In the genomic region with DNA sequence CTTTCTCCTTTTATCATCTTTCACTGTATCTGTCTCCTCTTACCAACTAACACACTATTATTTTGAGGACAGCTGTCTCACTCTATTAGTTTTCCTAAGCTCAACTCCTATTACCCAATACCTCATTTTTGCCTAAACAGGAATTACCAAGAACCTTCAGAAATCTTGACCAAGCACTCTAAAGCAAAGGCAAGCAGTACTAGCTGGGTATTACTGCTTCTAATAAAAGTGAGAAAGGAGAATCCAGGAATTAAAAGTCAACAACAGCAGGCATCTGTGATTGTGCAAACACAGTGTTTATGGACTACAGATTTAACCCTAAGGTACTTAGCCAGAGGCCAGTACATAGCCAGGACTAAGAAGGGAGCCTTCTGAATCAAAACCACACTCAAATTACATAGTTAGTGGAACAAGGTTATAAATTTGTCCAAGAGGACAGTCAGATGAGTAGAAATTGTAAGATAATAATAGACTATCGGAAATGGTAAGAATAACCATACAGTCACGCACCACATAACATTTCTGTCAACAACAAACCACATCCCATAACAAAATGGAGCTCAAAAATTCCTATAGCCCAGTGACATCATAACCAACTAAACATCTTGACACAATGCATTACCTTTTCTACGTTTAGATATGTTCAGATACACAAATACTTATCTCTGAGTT, we compare ENCODE assay signal across 25 cellular contexts. TPM values are rescaled to one million over a fixed set of nuclear protein-coding genes. Genes with fewer than 3 reads are reported as not detected.
A peak's percentile ranks its signal among the peaks of the same experiment; 100 is the strongest.
DNase-seq lines count a peak whose midpoint lies in the region; FAIRE-seq and TF ChIP-seq lines count a peak whose summit lies in the region.
"Had no signal": no experiment of that assay in that cellular context is flagged by ENCODE, and none has a peak within 500 bp of the region (broad histone marks: within the 10 kb centered on the region; RNA-seq: fewer than 3 reads in every experiment).

No MANE protein-coding gene starts in this region.

- no peak overlapping the region for H3K27ac Mint-ChIP-seq in CD4-positive, alpha-beta memory T cell
- H3K27ac Mint-ChIP-seq: activated naive CD4-positive, alpha-beta T cell treated with anti-CD3 and anti-CD28 coated beads for 36 hours had no signal

- H4K20me1 ChIP-seq in smooth muscle cell (ENCODE audit: low read depth): no peaks in the 10 kb centered on the region

- H2AFZ ChIP-seq in smooth muscle cell (ENCODE audit: low read depth): no peak overlapping the region

- no peaks in the 10 kb centered on the region for H3K27me3 Mint-ChIP-seq in CD4-positive, alpha-beta memory T cell

- no peaks in the 10 kb centered on the region for H3K9me3 ChIP-seq in adipocyte (ENCODE audit: control insufficient read depth, low read length)
- H3K9me3 ChIP-seq in smooth muscle cell (replicated peaks; ENCODE audit: low read depth): no peaks in the 10 kb centered on the region
- no peaks in the 10 kb centered on the region for H3K9me3 ChIP-seq in CD4-positive, alpha-beta memory T cell (ENCODE audit: control insufficient read depth in 1 of 2, low read length in 2 of 2)
- no peaks in the 10 kb centered on the region for H3K9me3 ChIP-seq in tibial nerve
- H3K9me3 ChIP-seq: spleen, thyroid gland had no signal

- no peaks in the 10 kb centered on the region for H3K27me3 ChIP-seq in adipocyte (replicated peaks; ENCODE audit: control insufficient read depth, insufficient read depth, low read length)
- no peaks in the 10 kb centered on the region for H3K27me3 ChIP-seq in smooth muscle cell (ENCODE audit: low read depth)
- H3K27me3 ChIP-seq in CD4-positive, alpha-beta memory T cell (ENCODE audit: insufficient read depth, low read length): no peaks in the 10 kb centered on the region
- no peaks in the 10 kb centered on the region for H3K27me3 ChIP-seq in tibial nerve
- H3K27me3 ChIP-seq: dorsolateral prefrontal cortex, spleen, thyroid gland had no signal

- CTCF ChIA-PET in CD4-positive, alpha-beta memory T cell (lab: Charles Lee; ENCODE audit: partially characterized antibody): interaction anchor here (1.7 kb wide), 1 partner anchor 10 kb away, joined by 7 read pairs; no protein-coding TSS in a partner anchor

- WGBS in smooth muscle cell (ENCODE audit: low lambda C conversion rate): 93% methylated on average over 3 of the region's 3 CpGs
- 96 to 97% methylated on average over 3 of the region's 3 CpGs for WGBS in tibial nerve, 2 donors

- no peak for TF ChIP-seq POLR2A in tibial nerve (IDR thresholded peaks at IDR 0.05)

- peaks cover 89% of the 10 kb centered on the region for H3K79me2 ChIP-seq in smooth muscle cell (ENCODE audit: low read depth)

- H3K4me2 ChIP-seq in smooth muscle cell: no peak overlapping the region

- H3K36me3 ChIP-seq in adipocyte (ENCODE audit: control insufficient read depth, insufficient read depth, low read length, severe bottlenecking): no peaks in the 10 kb centered on the region
- no peaks in the 10 kb centered on the region for H3K36me3 ChIP-seq in smooth muscle cell (ENCODE audit: low read depth)
- no peaks in the 10 kb centered on the region for H3K36me3 ChIP-seq in CD4-positive, alpha-beta memory T cell (ENCODE audit: insufficient read depth, low read length)
- no peaks in the 10 kb centered on the region for H3K36me3 ChIP-seq in tibial nerve
- H3K36me3 ChIP-seq: spleen, thyroid gland had no signal

- no peaks in the 10 kb centered on the region for H3F3A ChIP-seq in smooth muscle cell (ENCODE audit: low read depth)

- peaks cover 12% of the 10 kb centered on the region for H3K4me1 ChIP-seq in adipocyte (ENCODE audit: control insufficient read depth, insufficient read depth, low read length)
- H3K4me1 ChIP-seq in smooth muscle cell (ENCODE audit: low read depth): peaks cover 19% of the 10 kb centered on the region
- H3K4me1 ChIP-seq in CD4-positive, alpha-beta memory T cell (ENCODE audit: insufficient read depth, low read length): peaks cover 14% of the 10 kb centered on the region
- H3K4me1 ChIP-seq in tibial nerve: peaks cover 0 to 11% (median 0%) of the 10 kb centered on the region in 4 donors
- H3K4me1 ChIP-seq: thyroid gland had no signal

- POLR2A ChIA-PET in CD4-positive, alpha-beta memory T cell (lab: Charles Lee; ENCODE audit: partially characterized antibody): interaction anchor here (0.7 to 0.9 kb wide), 2 partner anchors 9 to 39 kb away, joined by 4 read pairs; a partner anchor contains a TSS

- no peak overlapping the region for H3K4me3 Mint-ChIP-seq in CD4-positive, alpha-beta memory T cell
- H3K4me3 Mint-ChIP-seq: activated naive CD4-positive, alpha-beta T cell treated with anti-CD3 and anti-CD28 coated beads for 36 hours; activated T-cell treated with anti-CD3 and anti-CD28 coated beads, Interleukin-2, amount 50 U/mL, for 4 hours had no signal

- no peak overlapping the region for H3K4me3 ChIP-seq in adipocyte (ENCODE audit: low read length)
- no peak overlapping the region for H3K4me3 ChIP-seq in smooth muscle cell
- H3K4me3 ChIP-seq in CD4-positive, alpha-beta memory T cell (ENCODE audit: low read length in 2 of 2): no peak overlapping the region
- no peak overlapping the region for H3K4me3 ChIP-seq in tibial nerve
- H3K4me3 ChIP-seq: dorsolateral prefrontal cortex, lung, spleen, thyroid gland had no signal

- peaks cover 22 to 46% (median 36%) of the 10 kb centered on the region in 4 donors for H3K4me1 Mint-ChIP-seq in CD4-positive, alpha-beta memory T cell

- peak overlapping the region; percentile 30 for H3K27ac ChIP-seq in smooth muscle cell (ENCODE audit: low read depth)
- no peak overlapping the region for H3K27ac ChIP-seq in CD4-positive, alpha-beta memory T cell (ENCODE audit: low read depth, low read length)
- no peak overlapping the region for H3K27ac ChIP-seq in tibial nerve
- H3K27ac ChIP-seq: spleen, thyroid gland had no signal

- TF ChIP-seq EP300 in tibial nerve (IDR thresholded peaks at IDR 0.05): no peak

- DNase-seq in GM19239 (ENCODE audit: insufficient read length, low spot score) (no peak), adipocyte (ENCODE audit: low read depth) (peak; percentile 46), iris pigment epithelial cell (ENCODE audit: low read depth) (peak; percentile 33), smooth muscle cell (lab: John Stamatoyannopoulos, UW; ENCODE audit: unreplicated experiment) (no peak), tibial nerve (ENCODE audit: low spot score in 2 of 2) (no peak), RPMI8226 (no peak)
- DNase-seq in CD4-positive, alpha-beta memory T cell: no peak
- DNase-seq: activated naive CD4-positive, alpha-beta T cell treated with anti-CD3 and anti-CD28 coated beads for 36 hours; activated T-cell treated with anti-CD3 and anti-CD28 coated beads, Interleukin-2, amount 50 U/mL, for 4 hours; COR-L47; KG1; kidney; MV-4-11; NCI-H2171; NCI-H526; OCI-M1; Right ventricle myocardium superior; spleen; stimulated activated CD4-positive, alpha-beta T cell treated with anti-CD3 and anti-CD28 coated beads, Interleukin-4, amount 100 ng/mL, for 1 hour; stimulated activated naive CD8-positive, alpha-beta T cell treated with anti-CD3 and anti-CD28 coated beads, Interleukin-15, Interleukin-2, amounts not matched to agents 100 U/mL and 50 U/mL, for 24 hours; thyroid gland had no signal

- intact Hi-C loops in CD4-positive, alpha-beta memory T cell (cut with micrococcal nuclease): no loop called here

- H3K9ac ChIP-seq in adipocyte (ENCODE audit: low read length): no peak overlapping the region
- no peak overlapping the region for H3K9ac ChIP-seq in smooth muscle cell (ENCODE audit: low read depth)

- TF ChIP-seq CTCF in smooth muscle cell (IDR thresholded peaks at IDR 0.05; ENCODE audit: borderline replicate concordance, insufficient read depth, poor library complexity, severe bottlenecking) (no peak), tibial nerve (IDR thresholded peaks at IDR 0.05) (no peak)

- H3K36me3 Mint-ChIP-seq in CD4-positive, alpha-beta memory T cell: peaks cover 3% of the 10 kb centered on the region in 2 donors

- H3K9me3 Mint-ChIP-seq in CD4-positive, alpha-beta memory T cell: no peaks in the 10 kb centered on the region
- H3K9me3 Mint-ChIP-seq: activated naive CD4-positive, alpha-beta T cell treated with anti-CD3 and anti-CD28 coated beads for 36 hours; activated T-cell treated with anti-CD3 and anti-CD28 coated beads, Interleukin-2, amount 50 U/mL, for 4 hours had no signal

- peak; percentile 56 for FAIRE-seq in GM19239 (lab: Jason Lieb, UNC)
- FAIRE-seq: astrocyte, H54, kidney had no signal

RNA-seq across cellular contexts. Expression of a gene that starts 8.3 kb away (rescaled TPM):
- 8.7 and 14.1 TPM in 2 replicates for total RNA-seq in smooth muscle cell
- 4.4 and 5.0 TPM in 2 replicates for polyA plus RNA-seq in smooth muscle cell
- total RNA-seq in CD4-positive, alpha-beta memory T cell: 10 to 100 TPM; 25.9 to 30.8 TPM
- polyA plus RNA-seq in CD4-positive, alpha-beta memory T cell: 1 to 10 TPM; 3.0 to 7.0 TPM
- 10 to 100 TPM; 10.9 to 20.8 (median 13.7) TPM for total RNA-seq in tibial nerve

Comparison
In these comparisons a context has a peak if more than half of its experiments do, and no peak if none do; other contexts are left out.
1. DNase-seq: peak in adipocyte (single experiment) and iris pigment epithelial cell (single experiment); none in GM19239 (single experiment), smooth muscle cell (single experiment), CD4-positive, alpha-beta memory T cell (0 of 5), tibial nerve (0 of 2) and RPMI8226 (single experiment).